ENCODE assay signal across 31 cellular contexts in the genomic region with DNA sequence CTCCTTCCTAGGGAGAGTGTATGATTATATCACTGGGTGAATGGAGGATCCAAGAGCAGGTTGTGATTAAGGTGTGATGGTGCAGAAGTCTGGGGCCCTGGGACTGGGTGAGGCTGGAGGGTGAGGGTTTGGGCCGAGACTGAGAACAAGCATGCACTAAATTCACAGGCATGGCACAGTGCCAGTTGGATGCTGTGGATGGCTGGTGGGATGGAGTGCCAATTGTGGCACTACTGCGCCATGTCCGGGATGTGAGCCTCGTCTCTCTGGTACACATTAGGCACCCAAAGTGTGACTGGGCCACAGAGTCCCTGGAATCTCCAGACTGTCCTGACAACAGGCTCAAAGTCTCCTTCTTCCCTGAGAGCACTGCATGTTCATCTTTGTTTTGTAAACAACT.
"Had no signal": no experiment of that assay in that cellular context is flagged by ENCODE, and none has a peak within 500 bp of the region (broad histone marks: within the 10 kb centered on the region; RNA-seq: fewer than 3 reads in every experiment).

No MANE protein-coding gene starts in this region.

- H3K79me2 ChIP-seq: parathyroid adenoma had no signal

- H3K4me3 ChIP-seq: ovary, psoas muscle, right lobe of liver, sigmoid colon, stomach, thoracic aorta, thyroid gland, tibial nerve, upper lobe of right lung, uterus had no signal

- H3K4me1 ChIP-seq: parathyroid adenoma, psoas muscle, right lobe of liver, sigmoid colon, stomach, thyroid gland, tibial nerve, upper lobe of right lung, uterus had no signal

- DNase-seq: naive B cell; naive thymus-derived CD8-positive, alpha-beta T cell; nephron progenitor cell; nucleus accumbens; ovary; posterior cingulate gyrus; psoas muscle; right cardiac atrium; right lobe of liver; sigmoid colon; small intestine; stimulated activated CD4-positive, alpha-beta T cell treated with anti-CD3 and anti-CD28 coated beads, Interleukin-15, amount 100 ng/mL, for 24 hours; stimulated activated CD4-positive, alpha-beta T cell treated with anti-CD3 and anti-CD28 coated beads, Interleukin-2, amount 100 ng/mL, for 24 hours; stimulated activated CD4-positive, alpha-beta T cell treated with anti-CD3 and anti-CD28 coated beads, Interleukin-2, amount 100 ng/mL, for 48 hours; stimulated activated CD4-positive, alpha-beta T cell treated with anti-CD3 and anti-CD28 coated beads, Interleukin-4, amount 100 ng/mL, for 24 hours; stimulated activated naive B cell treated with anti-CD40 and anti-IgM and Interleukin-4, amounts not matched to agents 10 μg/mL and 1 μg/mL and 100 μg/mL, for 72 hours; stimulated activated naive CD4-positive, alpha-beta T cell treated with Interleukin-2 at 50 U/mL for 16 hours; stomach; thyroid gland; upper lobe of right lung; uterus had no signal

- H2AFZ ChIP-seq: parathyroid adenoma had no signal

- H3K4me3 Mint-ChIP-seq: naive B cell; naive thymus-derived CD8-positive, alpha-beta T cell; natural killer cell treated with Interleukin-12 subunit alpha and Interleukin-12 subunit beta and Interleukin-15 and Interleukin-18, amount 100 ng/mL, for 72 hours; nephron progenitor cell; neural crest cell; stimulated activated effector memory CD8-positive, alpha-beta T cell treated with anti-CD3 and anti-CD28 coated beads, Interleukin-12 subunit alpha, Interleukin-12 subunit beta, amount 100 ng/mL, for 72 hours; stimulated activated naive B cell treated with anti-CD40 and anti-IgM and Interleukin-4, amounts not matched to agents 10 μg/mL and 1 μg/mL and 100 μg/mL, for 72 hours; stimulated activated naive CD8-positive, alpha-beta T cell treated with anti-CD3 and anti-CD28 coated beads, Interleukin-15, Interleukin-2, amounts not matched to agents 100 ng/mL and 50 ng/mL, for 24 hours; type B pancreatic cell had no signal

- H3K9me3 Mint-ChIP-seq: naive thymus-derived CD8-positive, alpha-beta T cell; natural killer cell treated with Interleukin-12 subunit alpha and Interleukin-12 subunit beta and Interleukin-15 and Interleukin-18, amount 100 ng/mL, for 72 hours; nephron progenitor cell; neural crest cell; stimulated activated effector memory CD8-positive, alpha-beta T cell treated with anti-CD3 and anti-CD28 coated beads, Interleukin-12 subunit alpha, Interleukin-12 subunit beta, amount 100 ng/mL, for 72 hours; stimulated activated naive CD8-positive, alpha-beta T cell treated with anti-CD3 and anti-CD28 coated beads, Interleukin-15, Interleukin-2, amounts not matched to agents 100 ng/mL and 50 ng/mL, for 24 hours; type B pancreatic cell had no signal

- H3K4me1 Mint-ChIP-seq: naive B cell; neural crest cell; stimulated activated effector memory CD8-positive, alpha-beta T cell treated with anti-CD3 and anti-CD28 coated beads, Interleukin-12 subunit alpha, Interleukin-12 subunit beta, amount 100 ng/mL, for 72 hours; stimulated activated naive B cell treated with anti-CD40 and anti-IgM and Interleukin-4, amounts not matched to agents 10 μg/mL and 1 μg/mL and 100 μg/mL, for 72 hours had no signal

- H3K27ac ChIP-seq: neutrophil, ovary, parathyroid adenoma, psoas muscle, right lobe of liver, sigmoid colon, stomach, thoracic aorta, thyroid gland, tibial nerve, upper lobe of right lung, uterus had no signal

- H3K36me3 ChIP-seq: neutrophil, ovary, right lobe of liver, sigmoid colon, stomach, thoracic aorta, thyroid gland, tibial nerve, upper lobe of right lung, uterus had no signal

- H3K27me3 ChIP-seq: ovary, right lobe of liver, sigmoid colon, thyroid gland, tibial nerve, upper lobe of right lung, uterus had no signal

- H3K27ac Mint-ChIP-seq: naive B cell; naive thymus-derived CD8-positive, alpha-beta T cell; natural killer cell treated with Interleukin-12 subunit alpha and Interleukin-12 subunit beta and Interleukin-15 and Interleukin-18, amount 100 ng/mL, for 72 hours; progenitor cell of endocrine pancreas; stimulated activated effector memory CD8-positive, alpha-beta T cell treated with anti-CD3 and anti-CD28 coated beads, Interleukin-12 subunit alpha, Interleukin-12 subunit beta, amount 100 ng/mL, for 72 hours; stimulated activated naive B cell treated with anti-CD40 and anti-IgM and Interleukin-4, amounts not matched to agents 10 μg/mL and 1 μg/mL and 100 μg/mL, for 72 hours; stimulated activated naive CD8-positive, alpha-beta T cell treated with anti-CD3 and anti-CD28 coated beads, Interleukin-15, Interleukin-2, amounts not matched to agents 100 ng/mL and 50 ng/mL, for 24 hours; type B pancreatic cell had no signal

- ATAC-seq: naive thymus-derived CD8-positive, alpha-beta T cell; psoas muscle; right cardiac atrium; right lobe of liver; stimulated activated effector memory CD8-positive, alpha-beta T cell treated with anti-CD3 and anti-CD28 coated beads, Interleukin-12 subunit alpha, Interleukin-12 subunit beta, amount 100 ng/mL, for 72 hours; stimulated activated naive B cell treated with anti-CD40 and anti-IgM and Interleukin-4, amounts not matched to agents 10 μg/mL and 1 μg/mL and 100 μg/mL, for 72 hours; upper lobe of right lung had no signal

- H3K27me3 Mint-ChIP-seq: stimulated activated naive CD8-positive, alpha-beta T cell treated with anti-CD3 and anti-CD28 coated beads, Interleukin-15, Interleukin-2, amounts not matched to agents 100 ng/mL and 50 ng/mL, for 24 hours had no signal

- H3K36me3 Mint-ChIP-seq: naive B cell; naive thymus-derived CD8-positive, alpha-beta T cell; natural killer cell treated with Interleukin-12 subunit alpha and Interleukin-12 subunit beta and Interleukin-15 and Interleukin-18, amount 100 ng/mL, for 72 hours; stimulated activated effector memory CD8-positive, alpha-beta T cell treated with anti-CD3 and anti-CD28 coated beads, Interleukin-12 subunit alpha, Interleukin-12 subunit beta, amount 100 ng/mL, for 72 hours; stimulated activated naive B cell treated with anti-CD40 and anti-IgM and Interleukin-4, amounts not matched to agents 10 μg/mL and 1 μg/mL and 100 μg/mL, for 72 hours; type B pancreatic cell had no signal

- H3K9me3 ChIP-seq: neutrophil, ovary, psoas muscle, right lobe of liver, sigmoid colon, thoracic aorta, thyroid gland, tibial nerve, upper lobe of right lung, uterus had no signal

- H3K9ac ChIP-seq: parathyroid adenoma had no signal
